Comparison of ENCODE assay signal across 8 cellular contexts in the genomic region with DNA sequence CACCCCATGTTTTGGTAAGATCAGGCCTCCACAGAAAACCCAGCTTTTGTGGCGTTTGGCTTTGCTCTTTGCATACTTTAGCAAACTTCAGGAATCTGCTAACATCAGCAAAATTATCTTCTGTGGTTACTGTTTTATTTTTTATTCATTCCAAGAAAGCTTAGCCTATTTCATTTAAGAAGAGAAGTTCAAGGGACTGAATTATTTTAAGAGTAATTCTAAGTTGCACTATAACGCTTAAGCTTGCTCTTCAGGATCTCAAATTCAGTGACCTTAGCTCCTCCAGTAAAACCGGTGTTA.
DNase-seq lines count a peak whose midpoint lies in the region; ATAC-seq lines count a peak whose summit lies in the region.

No MANE protein-coding gene starts in this region.

- H3K9me3 Mint-ChIP-seq in activated naive CD8-positive, alpha-beta T cell treated with anti-CD3 and anti-CD28 coated beads, Interleukin-2, amount 50 U/mL, for 24 hours: no peaks in the 10 kb centered on the region
- no peaks in the 10 kb centered on the region for H3K9me3 Mint-ChIP-seq in stimulated activated effector memory CD8-positive, alpha-beta T cell treated with anti-CD3 and anti-CD28 coated beads, Interleukin-12 subunit alpha, Interleukin-12 subunit beta, amount 100 ng/mL, for 72 hours

- peak overlapping the region; percentile 67 for H3K27ac Mint-ChIP-seq in activated naive CD8-positive, alpha-beta T cell treated with anti-CD3 and anti-CD28 coated beads, Interleukin-2, amount 50 U/mL, for 24 hours
- H3K27ac Mint-ChIP-seq in stimulated activated effector memory CD8-positive, alpha-beta T cell treated with anti-CD3 and anti-CD28 coated beads, Interleukin-12 subunit alpha, Interleukin-12 subunit beta, amount 100 ng/mL, for 72 hours: peak overlapping the region; percentile 95

- H3K4me3 ChIP-seq in HUES48 (ENCODE audit: low read depth, low read length): peak overlapping the region; percentile 77
- H3K4me3 ChIP-seq in iPS-18a (ENCODE audit: low read length): peak overlapping the region; percentile 76

- peak overlapping the region; percentile 84 for H3K4me3 Mint-ChIP-seq in activated naive CD8-positive, alpha-beta T cell treated with anti-CD3 and anti-CD28 coated beads, Interleukin-2, amount 50 U/mL, for 24 hours
- peak overlapping the region; percentile 86 for H3K4me3 Mint-ChIP-seq in stimulated activated effector memory CD8-positive, alpha-beta T cell treated with anti-CD3 and anti-CD28 coated beads, Interleukin-12 subunit alpha, Interleukin-12 subunit beta, amount 100 ng/mL, for 72 hours

- peaks cover 14% of the 10 kb centered on the region for H3K27me3 ChIP-seq in HUES48 (ENCODE audit: control insufficient read depth, insufficient read depth, low read length)
- peaks cover 27% of the 10 kb centered on the region for H3K27me3 ChIP-seq in iPS-18a (ENCODE audit: control insufficient read depth, insufficient read depth, low read length)

- H3K36me3 ChIP-seq in HUES48 (ENCODE audit: control insufficient read depth, insufficient read depth, low read length): no peaks in the 10 kb centered on the region
- no peaks in the 10 kb centered on the region for H3K36me3 ChIP-seq in iPS-18a (ENCODE audit: control insufficient read depth, low read depth, low read length)

- H3K4me1 ChIP-seq in HUES48 (ENCODE audit: control insufficient read depth, insufficient read depth, low read length): peaks cover 33% of the 10 kb centered on the region
- peaks cover 19% of the 10 kb centered on the region for H3K4me1 ChIP-seq in iPS-18a (ENCODE audit: control insufficient read depth, low read depth, low read length)

- ATAC-seq in activated naive CD8-positive, alpha-beta T cell treated with anti-CD3 and anti-CD28 coated beads, Interleukin-2, amount 50 U/mL, for 24 hours: no peak
- no peak for ATAC-seq in stimulated activated effector memory CD8-positive, alpha-beta T cell treated with anti-CD3 and anti-CD28 coated beads, Interleukin-12 subunit alpha, Interleukin-12 subunit beta, amount 100 ng/mL, for 72 hours
- no peak for ATAC-seq in GM21381 (IDR thresholded peaks at IDR 0.05; ENCODE audit: unreplicated experiment)

- peaks cover 25% of the 10 kb centered on the region for H3K4me1 Mint-ChIP-seq in activated naive CD8-positive, alpha-beta T cell treated with anti-CD3 and anti-CD28 coated beads, Interleukin-2, amount 50 U/mL, for 24 hours
- peaks cover 53% of the 10 kb centered on the region for H3K4me1 Mint-ChIP-seq in stimulated activated effector memory CD8-positive, alpha-beta T cell treated with anti-CD3 and anti-CD28 coated beads, Interleukin-12 subunit alpha, Interleukin-12 subunit beta, amount 100 ng/mL, for 72 hours

- no peak for DNase-seq in activated naive CD8-positive, alpha-beta T cell treated with anti-CD3 and anti-CD28 coated beads, Interleukin-2, amount 50 U/mL, for 24 hours
- no peak for DNase-seq in stimulated activated effector memory CD8-positive, alpha-beta T cell treated with anti-CD3 and anti-CD28 coated beads, Interleukin-12 subunit alpha, Interleukin-12 subunit beta, amount 100 ng/mL, for 72 hours (ENCODE audit: low spot score in 2 of 2)
- DNase-seq in NCI-H2081 treated with DMSO at 0.1 percent for 48 hours (lab: John Stamatoyannopoulos, UW) (no peak), EL (no peak), DMS 273 treated with DMSO at 0.1 percent for 48 hours (lab: John Stamatoyannopoulos, UW) (no peak)

- H3K36me3 Mint-ChIP-seq in activated naive CD8-positive, alpha-beta T cell treated with anti-CD3 and anti-CD28 coated beads, Interleukin-2, amount 50 U/mL, for 24 hours (ENCODE audit: low read depth): peaks cover 6% of the 10 kb centered on the region
- no peaks in the 10 kb centered on the region for H3K36me3 Mint-ChIP-seq in stimulated activated effector memory CD8-positive, alpha-beta T cell treated with anti-CD3 and anti-CD28 coated beads, Interleukin-12 subunit alpha, Interleukin-12 subunit beta, amount 100 ng/mL, for 72 hours

- H3K27me3 Mint-ChIP-seq in activated naive CD8-positive, alpha-beta T cell treated with anti-CD3 and anti-CD28 coated beads, Interleukin-2, amount 50 U/mL, for 24 hours: peaks cover 9% of the 10 kb centered on the region

- H3K27ac ChIP-seq in HUES48 (ENCODE audit: low read depth, low read length) (no peak overlapping the region), iPS-18a (ENCODE audit: low read length) (no peak overlapping the region)

- H3K9ac ChIP-seq in HUES48 (ENCODE audit: low read depth, low read length) (no peak overlapping the region), iPS-18a (ENCODE audit: low read length) (no peak overlapping the region)

- H3K9me3 ChIP-seq in HUES48 (ENCODE audit: control insufficient read depth, insufficient read depth, low read length) (no peaks in the 10 kb centered on the region), iPS-18a (ENCODE audit: control insufficient read depth, low read depth, low read length) (no peaks in the 10 kb centered on the region)
